21 cellular contexts compared by ENCODE assay signal in the genomic region with DNA sequence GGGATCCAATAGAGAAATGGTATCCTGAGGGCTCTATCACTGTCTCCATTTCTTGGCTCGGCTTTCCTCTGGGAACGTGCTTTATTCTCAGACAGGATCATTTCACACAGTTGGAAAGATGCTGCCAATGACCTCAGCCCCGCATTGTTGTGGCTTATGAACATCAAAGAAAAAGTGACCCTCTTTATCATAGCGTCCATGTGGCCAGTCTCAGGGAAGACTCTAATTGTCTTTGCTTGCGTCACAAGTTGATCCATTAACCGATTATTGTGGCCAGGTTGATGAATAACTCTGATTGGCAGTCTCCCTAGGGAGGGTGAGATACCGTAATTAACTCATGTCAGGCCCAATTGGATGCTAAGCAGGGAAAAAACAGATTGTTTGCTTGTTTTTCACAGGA.
A peak's percentile ranks its signal among the peaks of the same experiment; 100 is the strongest.
DNase-seq lines count a peak whose midpoint lies in the region; ATAC-seq lines count a peak whose summit lies in the region.
"Had no signal": no experiment of that assay in that cellular context is flagged by ENCODE, and none has a peak within 500 bp of the region (broad histone marks: within the 10 kb centered on the region; RNA-seq: fewer than 3 reads in every experiment).

No MANE protein-coding gene starts in this region.

- DNase-seq in NCI-H748 (lab: John Stamatoyannopoulos, UW; ENCODE audit: unreplicated experiment) (peak; percentile 59), NCI-H748 treated with DMSO at 0.1 percent for 48 hours (lab: John Stamatoyannopoulos, UW) (no peak), SW480 (ENCODE audit: low spot score) (peak; percentile 84), kidney glomerular epithelial cell (lab: John Stamatoyannopoulos, UW) (peak; percentile 13), retina (peak; percentile 20), medulla oblongata (ENCODE audit: extremely low spot score) (no peak), NCI-H1436 treated with DMSO at 0.1 percent for 48 hours (lab: John Stamatoyannopoulos, UW) (no peak)
- DNase-seq: activated CD8-positive, alpha-beta T cell treated with anti-CD3 and anti-CD28 coated beads for 36 hours; activated naive CD8-positive, alpha-beta T cell treated with anti-CD3 and anti-CD28 coated beads for 36 hours; aorta; GOT3; hippocampal formation; left ventricle myocardium inferior; natural killer cell; NCI-H1092 treated with DMSO at 0.1 percent for 48 hours; NCI-H2081 treated with DMSO at 0.1 percent for 48 hours; NCI-H345; NK-92 treated with Interleukin-12 subunit alpha and Interleukin-12 subunit beta, amount 100 ng/mL, for 24 hours; T-helper 1 cell had no signal

- ATAC-seq in GM18502 (IDR thresholded peaks at IDR 0.05; ENCODE audit: poor library complexity, unreplicated experiment), result no peak
- ATAC-seq: activated CD8-positive, alpha-beta T cell treated with anti-CD3 and anti-CD28 coated beads for 36 hours; activated T-helper 17 cell treated with anti-CD3 and anti-CD28 coated beads, Interleukin-2, amount 50 U/mL, for 72 hours; natural killer cell had no signal

Comparison
In these comparisons a context has a peak if more than half of its experiments do, and no peak if none do; other contexts are left out.
1. DNase-seq: peak in NCI-H748 (single experiment), SW480 (single experiment), kidney glomerular epithelial cell (single experiment) and retina (single experiment); none in NCI-H748 treated with DMSO at 0.1 percent for 48 hours (single experiment), medulla oblongata (single experiment) and NCI-H1436 treated with DMSO at 0.1 percent for 48 hours (single experiment).